ENCODE assay signal across 1 cellular context in the genomic region with DNA sequence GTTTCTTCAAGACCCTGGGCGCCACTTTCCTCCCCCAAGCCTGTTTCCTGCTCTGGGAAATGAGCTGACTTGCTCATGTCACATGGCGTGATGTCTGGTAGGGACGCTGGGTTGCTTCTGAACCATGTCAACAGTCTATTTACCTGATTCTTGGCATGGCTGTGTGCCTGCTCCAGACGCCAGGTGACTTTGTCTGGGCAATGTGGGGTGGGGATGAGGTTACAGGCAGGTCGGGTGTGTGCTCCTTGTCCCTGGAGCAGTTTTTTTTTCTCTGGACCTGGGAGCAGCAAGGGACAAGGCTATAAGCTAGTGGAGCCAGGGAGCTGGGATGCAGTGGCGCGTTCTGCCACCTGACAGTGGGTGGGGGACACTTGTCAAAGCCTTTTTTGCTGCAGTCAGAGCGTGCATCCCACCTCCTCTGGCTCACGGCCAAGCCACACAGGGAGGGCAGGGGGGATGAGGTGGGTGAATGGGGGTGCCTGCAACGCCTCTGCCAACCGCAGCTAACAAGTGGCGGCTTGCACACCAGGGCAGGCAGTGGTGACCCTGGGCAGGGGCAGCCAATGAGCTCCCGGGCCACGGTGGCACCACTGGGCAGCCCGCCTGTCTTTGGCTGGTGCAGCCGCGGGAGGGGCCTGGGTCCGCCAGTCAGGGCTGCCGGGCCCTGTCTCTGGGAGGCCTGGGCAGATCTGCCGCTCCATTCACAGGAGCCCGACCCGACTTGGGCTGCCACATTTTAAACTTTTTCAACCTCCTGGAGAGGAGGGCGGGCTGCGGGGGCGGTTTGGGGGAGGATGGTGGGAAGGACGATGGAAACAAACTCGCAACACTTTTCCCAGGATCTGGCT.
TF ChIP-seq lines count a peak whose summit lies in the region.

No MANE protein-coding gene starts in this region.

TF ChIP-seq in HepG2, 621 proteins besides CTCF, POLR2A, EP300 and RAD21 (continued from another document and continues in another):
- no peak for TF ChIP-seq NR2F1 (CRISPR knock-in tag; IDR thresholded peaks at IDR 0.05)
- TF ChIP-seq E2F1 (CRISPR knock-in tag; IDR thresholded peaks at IDR 0.05) = no peak
- TF ChIP-seq NFIB (CRISPR knock-in tag; IDR thresholded peaks at IDR 0.05; ENCODE audit: borderline replicate concordance) = no peak
- TF ChIP-seq ZNF670 (CRISPR knock-in tag; IDR thresholded peaks at IDR 0.05; ENCODE audit: borderline replicate concordance) = no peak
- no peak for TF ChIP-seq SNAI1 (CRISPR knock-in tag; IDR thresholded peaks at IDR 0.05; ENCODE audit: borderline replicate concordance)
- TF ChIP-seq TOE1 (CRISPR knock-in tag; IDR thresholded peaks at IDR 0.05) = no peak; the same call in 1 of the 2 replicates
- TF ChIP-seq SUZ12 (IDR thresholded peaks at IDR 0.05; ENCODE audit: low read depth, low read length) = no peak
- no peak for TF ChIP-seq SRSF1 (optimal IDR thresholded peaks at IDR 0.05; ENCODE audit: low read depth, low read length)
- no peak for TF ChIP-seq ZNF121 (CRISPR knock-in tag; IDR thresholded peaks at IDR 0.05)
- TF ChIP-seq MYC (CRISPR knock-in tag; IDR thresholded peaks at IDR 0.05; ENCODE audit: borderline replicate concordance) = peak; percentile 9; the same call in 1 of the 2 replicates
- TF ChIP-seq ARNTL (CRISPR knock-in tag; IDR thresholded peaks at IDR 0.05) = peak; percentile 62
- no peak for TF ChIP-seq BRF2 (CRISPR knock-in tag; IDR thresholded peaks at IDR 0.05)
- TF ChIP-seq ZNF746 (CRISPR knock-in tag; IDR thresholded peaks at IDR 0.05) = peak; percentile 83
- TF ChIP-seq, protein P1, sequence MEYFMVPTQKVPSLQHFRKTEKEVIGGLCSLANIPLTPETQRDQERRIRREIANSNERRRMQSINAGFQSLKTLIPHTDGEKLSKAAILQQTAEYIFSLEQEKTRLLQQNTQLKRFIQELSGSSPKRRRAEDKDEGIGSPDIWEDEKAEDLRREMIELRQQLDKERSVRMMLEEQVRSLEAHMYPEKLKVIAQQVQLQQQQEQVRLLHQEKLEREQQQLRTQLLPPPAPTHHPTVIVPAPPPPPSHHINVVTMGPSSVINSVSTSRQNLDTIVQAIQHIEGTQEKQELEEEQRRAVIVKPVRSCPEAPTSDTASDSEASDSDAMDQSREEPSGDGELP (IDR thresholded peaks at IDR 0.05; ENCODE audit: borderline replicate concordance, low read depth) = peak; percentile 56; the same call in 1 of the 2 replicates
- no peak for TF ChIP-seq ZNF232 (CRISPR knock-in tag; IDR thresholded peaks at IDR 0.05; ENCODE audit: borderline replicate concordance)
- TF ChIP-seq ZNF225 (CRISPR knock-in tag; IDR thresholded peaks at IDR 0.05) = no peak
- no peak for TF ChIP-seq RFX3 (CRISPR knock-in tag; IDR thresholded peaks at IDR 0.05)
- no peak for TF ChIP-seq SETDB1 (CRISPR knock-in tag; IDR thresholded peaks at IDR 0.05; ENCODE audit: borderline replicate concordance)
- no peak for TF ChIP-seq ETS1 (CRISPR knock-in tag; IDR thresholded peaks at IDR 0.05)
- TF ChIP-seq ZFP41 (CRISPR knock-in tag; IDR thresholded peaks at IDR 0.05; ENCODE audit: borderline replicate concordance) = peak; percentile 70; the same call in 1 of the 2 replicates
- TF ChIP-seq ZFP62 (CRISPR knock-in tag; IDR thresholded peaks at IDR 0.05) = no peak
- TF ChIP-seq MIXL1 (CRISPR knock-in tag; IDR thresholded peaks at IDR 0.05) = 0 out of 2 replicates have a peak, but pooled peaks have one; percentile 10
- no peak for TF ChIP-seq DMAP1 (CRISPR knock-in tag; IDR thresholded peaks at IDR 0.05)
- TF ChIP-seq BCL6 (CRISPR knock-in tag; IDR thresholded peaks at IDR 0.05) = no peak; the same call in 1 of the 2 replicates
- TF ChIP-seq ZNF878 (CRISPR knock-in tag; IDR thresholded peaks at IDR 0.05) = no peak
- TF ChIP-seq RERE (CRISPR knock-in tag; IDR thresholded peaks at IDR 0.05; ENCODE audit: low read depth) = 0 out of 2 replicates have a peak, but pooled peaks have one; percentile 34
- TF ChIP-seq, protein P2, sequence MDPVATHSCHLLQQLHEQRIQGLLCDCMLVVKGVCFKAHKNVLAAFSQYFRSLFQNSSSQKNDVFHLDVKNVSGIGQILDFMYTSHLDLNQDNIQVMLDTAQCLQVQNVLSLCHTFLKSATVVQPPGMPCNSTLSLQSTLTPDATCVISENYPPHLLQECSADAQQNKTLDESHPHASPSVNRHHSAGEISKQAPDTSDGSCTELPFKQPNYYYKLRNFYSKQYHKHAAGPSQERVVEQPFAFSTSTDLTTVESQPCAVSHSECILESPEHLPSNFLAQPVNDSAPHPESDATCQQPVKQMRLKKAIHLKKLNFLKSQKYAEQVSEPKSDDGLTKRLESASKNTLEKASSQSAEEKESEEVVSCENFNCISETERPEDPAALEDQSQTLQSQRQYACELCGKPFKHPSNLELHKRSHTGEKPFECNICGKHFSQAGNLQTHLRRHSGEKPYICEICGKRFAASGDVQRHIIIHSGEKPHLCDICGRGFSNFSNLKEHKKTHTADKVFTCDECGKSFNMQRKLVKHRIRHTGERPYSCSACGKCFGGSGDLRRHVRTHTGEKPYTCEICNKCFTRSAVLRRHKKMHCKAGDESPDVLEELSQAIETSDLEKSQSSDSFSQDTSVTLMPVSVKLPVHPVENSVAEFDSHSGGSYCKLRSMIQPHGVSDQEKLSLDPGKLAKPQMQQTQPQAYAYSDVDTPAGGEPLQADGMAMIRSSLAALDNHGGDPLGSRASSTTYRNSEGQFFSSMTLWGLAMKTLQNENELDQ (CRISPR knock-in tag; IDR thresholded peaks at IDR 0.05; ENCODE audit: borderline replicate concordance) = no peak
- TF ChIP-seq, protein P3, sequence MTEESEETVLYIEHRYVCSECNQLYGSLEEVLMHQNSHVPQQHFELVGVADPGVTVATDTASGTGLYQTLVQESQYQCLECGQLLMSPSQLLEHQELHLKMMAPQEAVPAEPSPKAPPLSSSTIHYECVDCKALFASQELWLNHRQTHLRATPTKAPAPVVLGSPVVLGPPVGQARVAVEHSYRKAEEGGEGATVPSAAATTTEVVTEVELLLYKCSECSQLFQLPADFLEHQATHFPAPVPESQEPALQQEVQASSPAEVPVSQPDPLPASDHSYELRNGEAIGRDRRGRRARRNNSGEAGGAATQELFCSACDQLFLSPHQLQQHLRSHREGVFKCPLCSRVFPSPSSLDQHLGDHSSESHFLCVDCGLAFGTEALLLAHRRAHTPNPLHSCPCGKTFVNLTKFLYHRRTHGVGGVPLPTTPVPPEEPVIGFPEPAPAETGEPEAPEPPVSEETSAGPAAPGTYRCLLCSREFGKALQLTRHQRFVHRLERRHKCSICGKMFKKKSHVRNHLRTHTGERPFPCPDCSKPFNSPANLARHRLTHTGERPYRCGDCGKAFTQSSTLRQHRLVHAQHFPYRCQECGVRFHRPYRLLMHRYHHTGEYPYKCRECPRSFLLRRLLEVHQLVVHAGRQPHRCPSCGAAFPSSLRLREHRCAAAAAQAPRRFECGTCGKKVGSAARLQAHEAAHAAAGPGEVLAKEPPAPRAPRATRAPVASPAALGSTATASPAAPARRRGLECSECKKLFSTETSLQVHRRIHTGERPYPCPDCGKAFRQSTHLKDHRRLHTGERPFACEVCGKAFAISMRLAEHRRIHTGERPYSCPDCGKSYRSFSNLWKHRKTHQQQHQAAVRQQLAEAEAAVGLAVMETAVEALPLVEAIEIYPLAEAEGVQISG (CRISPR knock-in tag; IDR thresholded peaks at IDR 0.05) = peak; percentile 23; the same call in 1 of the 2 replicates
- no peak for TF ChIP-seq ZZZ3 (CRISPR knock-in tag; IDR thresholded peaks at IDR 0.05; ENCODE audit: borderline replicate concordance)
- TF ChIP-seq KDM2A (CRISPR knock-in tag; IDR thresholded peaks at IDR 0.05; ENCODE audit: borderline replicate concordance, low read depth) = 0 out of 2 replicates have a peak, but pooled peaks have one; percentile 84
- 0 out of 2 replicates have a peak, but pooled peaks have one; percentile 57 for TF ChIP-seq ESRRA (CRISPR knock-in tag; IDR thresholded peaks at IDR 0.05; ENCODE audit: low read depth)
- 0 out of 2 replicates have a peak, but pooled peaks have one; percentile 10 for TF ChIP-seq FOXA3 (CRISPR knock-in tag; IDR thresholded peaks at IDR 0.05)
- TF ChIP-seq AGO2 (optimal IDR thresholded peaks at IDR 0.05; ENCODE audit: low read depth, low read length) = peak; percentile 97
- no peak for TF ChIP-seq SMYD3 (CRISPR knock-in tag; IDR thresholded peaks at IDR 0.05)
- TF ChIP-seq RFXANK (CRISPR knock-in tag; IDR thresholded peaks at IDR 0.05) = peak; percentile 97
- TF ChIP-seq, protein P4, sequence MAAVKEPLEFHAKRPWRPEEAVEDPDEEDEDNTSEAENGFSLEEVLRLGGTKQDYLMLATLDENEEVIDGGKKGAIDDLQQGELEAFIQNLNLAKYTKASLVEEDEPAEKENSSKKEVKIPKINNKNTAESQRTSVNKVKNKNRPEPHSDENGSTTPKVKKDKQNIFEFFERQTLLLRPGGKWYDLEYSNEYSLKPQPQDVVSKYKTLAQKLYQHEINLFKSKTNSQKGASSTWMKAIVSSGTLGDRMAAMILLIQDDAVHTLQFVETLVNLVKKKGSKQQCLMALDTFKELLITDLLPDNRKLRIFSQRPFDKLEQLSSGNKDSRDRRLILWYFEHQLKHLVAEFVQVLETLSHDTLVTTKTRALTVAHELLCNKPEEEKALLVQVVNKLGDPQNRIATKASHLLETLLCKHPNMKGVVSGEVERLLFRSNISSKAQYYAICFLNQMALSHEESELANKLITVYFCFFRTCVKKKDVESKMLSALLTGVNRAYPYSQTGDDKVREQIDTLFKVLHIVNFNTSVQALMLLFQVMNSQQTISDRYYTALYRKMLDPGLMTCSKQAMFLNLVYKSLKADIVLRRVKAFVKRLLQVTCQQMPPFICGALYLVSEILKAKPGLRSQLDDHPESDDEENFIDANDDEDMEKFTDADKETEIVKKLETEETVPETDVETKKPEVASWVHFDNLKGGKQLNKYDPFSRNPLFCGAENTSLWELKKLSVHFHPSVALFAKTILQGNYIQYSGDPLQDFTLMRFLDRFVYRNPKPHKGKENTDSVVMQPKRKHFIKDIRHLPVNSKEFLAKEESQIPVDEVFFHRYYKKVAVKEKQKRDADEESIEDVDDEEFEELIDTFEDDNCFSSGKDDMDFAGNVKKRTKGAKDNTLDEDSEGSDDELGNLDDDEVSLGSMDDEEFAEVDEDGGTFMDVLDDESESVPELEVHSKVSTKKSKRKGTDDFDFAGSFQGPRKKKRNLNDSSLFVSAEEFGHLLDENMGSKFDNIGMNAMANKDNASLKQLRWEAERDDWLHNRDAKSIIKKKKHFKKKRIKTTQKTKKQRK (IDR thresholded peaks at IDR 0.05; ENCODE audit: low read length) = no peak
